ENCODE assay signal across 20 cellular contexts in genomic region chr1:240111558-240111957, GRCh38. TPM values are rescaled to one million over a fixed set of nuclear protein-coding genes. Genes with fewer than 3 reads are reported as not detected.
A peak's percentile ranks its signal among the peaks of the same experiment; 100 is the strongest.
DNase-seq lines count a peak whose midpoint lies in the region; ATAC-seq, FAIRE-seq and TF ChIP-seq lines count a peak whose summit lies in the region.
"Had no signal": no experiment of that assay in that cellular context is flagged by ENCODE, and none has a peak within 500 bp of the region (broad histone marks: within the 10 kb centered on the region; RNA-seq: fewer than 3 reads in every experiment).

No MANE protein-coding gene starts in this region.

- no peak overlapping the region for H3K27ac ChIP-seq in endodermal cell (ENCODE audit: low read depth, low read length)
- H3K27ac ChIP-seq: lower lobe of right lung, psoas muscle, uterus had no signal

- no peaks in the 10 kb centered on the region for H3K27me3 ChIP-seq in endodermal cell (ENCODE audit: control insufficient read depth, insufficient read depth, low read length, poor library complexity, severe bottlenecking)
- H3K27me3 ChIP-seq: uterus had no signal

- no peaks in the 10 kb centered on the region for H3K9me3 ChIP-seq in endodermal cell (ENCODE audit: control insufficient read depth, low read length)
- H3K9me3 ChIP-seq: lower lobe of right lung, psoas muscle, uterus had no signal

- H3K4me3 ChIP-seq in endodermal cell (ENCODE audit: low read length) (no peak overlapping the region), retinal pigment epithelial cell (ENCODE audit: low read length) (no peak overlapping the region)
- H3K4me3 ChIP-seq: lower lobe of right lung, psoas muscle, uterus had no signal

- peak; percentile 56 for TF ChIP-seq CTCF in endodermal cell (conservative IDR thresholded peaks at IDR 0.05)
- peak; percentile 7 for TF ChIP-seq CTCF in retinal pigment epithelial cell (conservative IDR thresholded peaks at IDR 0.05; ENCODE audit: low read depth, low read length)

- peaks cover 29% of the 10 kb centered on the region for H3K4me1 Mint-ChIP-seq in endodermal cell
- H3K4me1 Mint-ChIP-seq: naive thymus-derived CD4-positive, alpha-beta T cell had no signal

- H3K36me3 Mint-ChIP-seq in endodermal cell (ENCODE audit: low read depth): peaks cover 2% of the 10 kb centered on the region
- H3K36me3 Mint-ChIP-seq: naive thymus-derived CD4-positive, alpha-beta T cell had no signal

- ATAC-seq in HG02885 (IDR thresholded peaks at IDR 0.05; ENCODE audit: poor library complexity, unreplicated experiment): no peak
- ATAC-seq in activated CD4-positive, CD25-positive, alpha-beta regulatory T cell treated with anti-CD3 and anti-CD28 coated beads, Interleukin-2, amount 50 U/mL, for 24 hours: no peak
- ATAC-seq: activated CD8-positive, alpha-beta T cell treated with anti-CD3 and anti-CD28 coated beads, Interleukin-2, amount 10 ng/mL, durations not matched to agents 7 days and 5 days; lower lobe of right lung; naive thymus-derived CD4-positive, alpha-beta T cell; psoas muscle had no signal

- peaks cover 14% of the 10 kb centered on the region for H3K4me1 ChIP-seq in endodermal cell (ENCODE audit: control insufficient read depth, insufficient read depth, low read length)
- H3K4me1 ChIP-seq: lower lobe of right lung, psoas muscle, uterus had no signal

- no peak overlapping the region for H3K27ac Mint-ChIP-seq in endodermal cell
- H3K27ac Mint-ChIP-seq: activated CD8-positive, alpha-beta T cell treated with anti-CD3 and anti-CD28 coated beads, Interleukin-2, amount 10 ng/mL, durations not matched to agents 7 days and 5 days; activated T-helper 1 cell treated with anti-CD3 and anti-CD28 coated beads, Interleukin-12 subunit alpha, Interleukin-12 subunit beta, Interleukin-2, Interleukin-4 antibody, amounts not matched to agents 30 ng/mL and 10 ng/mL and 1 ng/mL, durations not matched to agents 14 hours and 24 hours and 36 hours; naive thymus-derived CD4-positive, alpha-beta T cell; stimulated activated naive CD8-positive, alpha-beta T cell treated with anti-CD3 and anti-CD28 coated beads, Interleukin-15, Interleukin-2, amounts not matched to agents 100 ng/mL and 50 ng/mL, for 24 hours had no signal

- FAIRE-seq in RCC 7860 (lab: Jason Lieb, UNC): no peak
- FAIRE-seq: A204.1, endothelial cell of umbilical vein had no signal

- DNase-seq in NCI-H146 (lab: John Stamatoyannopoulos, UW) (peak; percentile 16), NCI-H146 treated with DMSO at 0.1 percent for 48 hours (lab: John Stamatoyannopoulos, UW; ENCODE audit: unreplicated experiment) (no peak), RCC 7860 (ENCODE audit: low spot score) (peak; percentile 41), endodermal cell (peak; percentile 57), retinal pigment epithelial cell (ENCODE audit: low read depth) (no peak), KBM-7 (no peak)
- DNase-seq: activated CD8-positive, alpha-beta T cell treated with anti-CD3 and anti-CD28 coated beads, Interleukin-2, amount 10 ng/mL, durations not matched to agents 7 days and 5 days; Kasumi-1; lower lobe of right lung; naive thymus-derived CD4-positive, alpha-beta T cell; NCI-H1436 treated with DMSO at 0.1 percent for 48 hours; NCI-H510A treated with DMSO at 0.1 percent for 48 hours; psoas muscle; uterus had no signal

- in situ Hi-C loops in KBM-7 (cut with MboI; ENCODE audit: low pct_unique_long_range_greater_than_20kb, low sequenced_read_pairs): no loop called here

- no peak overlapping the region for H3K9ac ChIP-seq in endodermal cell (ENCODE audit: extremely low read depth, low read length, poor library complexity, severe bottlenecking)

- H3K36me3 ChIP-seq in endodermal cell (ENCODE audit: control insufficient read depth, insufficient read depth, low read length): peaks cover 19% of the 10 kb centered on the region
- H3K36me3 ChIP-seq: lower lobe of right lung, uterus had no signal

- H3K27me3 Mint-ChIP-seq in endodermal cell (ENCODE audit: insufficient read depth): no peaks in the 10 kb centered on the region

- no peaks in the 10 kb centered on the region for H3K9me3 Mint-ChIP-seq in endodermal cell
- H3K9me3 Mint-ChIP-seq: activated T-helper 1 cell treated with anti-CD3 and anti-CD28 coated beads, Interleukin-12 subunit alpha, Interleukin-12 subunit beta, Interleukin-2, Interleukin-4 antibody, amounts not matched to agents 30 ng/mL and 10 ng/mL and 1 ng/mL, durations not matched to agents 14 hours and 24 hours and 36 hours; stimulated activated naive CD8-positive, alpha-beta T cell treated with anti-CD3 and anti-CD28 coated beads, Interleukin-15, Interleukin-2, amounts not matched to agents 100 ng/mL and 50 ng/mL, for 24 hours had no signal

- 89 to 92% methylated on average over 4 to 6 of the region's 6 CpGs for WGBS in endodermal cell (ENCODE audit: insufficient coverage in 1 of 2, insufficient read length in 1 of 2), 2 experiments

- H3K4me3 Mint-ChIP-seq in endodermal cell: no peak overlapping the region
- H3K4me3 Mint-ChIP-seq: activated CD8-positive, alpha-beta T cell treated with anti-CD3 and anti-CD28 coated beads, Interleukin-2, amount 10 ng/mL, durations not matched to agents 7 days and 5 days; activated T-helper 1 cell treated with anti-CD3 and anti-CD28 coated beads, Interleukin-12 subunit alpha, Interleukin-12 subunit beta, Interleukin-2, Interleukin-4 antibody, amounts not matched to agents 30 ng/mL and 10 ng/mL and 1 ng/mL, durations not matched to agents 14 hours and 24 hours and 36 hours; naive thymus-derived CD4-positive, alpha-beta T cell; stimulated activated naive CD8-positive, alpha-beta T cell treated with anti-CD3 and anti-CD28 coated beads, Interleukin-15, Interleukin-2, amounts not matched to agents 100 ng/mL and 50 ng/mL, for 24 hours had no signal

RNA-seq across cellular contexts. Expression of gene FMN2, which starts 19.9 kb away (rescaled TPM):
- 10 to 100 TPM; 26.9 to 27.2 TPM for total RNA-seq in endodermal cell
- 15.9 TPM for polyA plus RNA-seq in endodermal cell (2013, experiment 1 of 2)
- 17.4 TPM for polyA plus RNA-seq in endodermal cell (2013, experiment 2 of 2)
- total RNA-seq: activated CD8-positive, alpha-beta T cell treated with anti-CD3 and anti-CD28 coated beads, Interleukin-2, amount 10 ng/mL, durations not matched to agents 7 days and 5 days; activated T-helper 1 cell treated with anti-CD3 and anti-CD28 coated beads, Interleukin-12 subunit alpha, Interleukin-12 subunit beta, Interleukin-2, Interleukin-4 antibody, amounts not matched to agents 30 ng/mL and 10 ng/mL and 1 ng/mL, durations not matched to agents 14 hours and 24 hours and 36 hours; endothelial cell of umbilical vein; naive thymus-derived CD4-positive, alpha-beta T cell had no signal
- polyA plus RNA-seq: endothelial cell of umbilical vein; naive thymus-derived CD4-positive, alpha-beta T cell had no signal

Comparison
In these comparisons a context has a peak if more than half of its experiments do, and no peak if none do; other contexts are left out.
1. DNase-seq: peak in NCI-H146 (single experiment), RCC 7860 (single experiment) and endodermal cell (single experiment); none in NCI-H146 treated with DMSO at 0.1 percent for 48 hours (single experiment), retinal pigment epithelial cell (single experiment) and KBM-7 (single experiment).